In genomic region chr19:44796701-44797115, GRCh38 we compare ENCODE assay signal across 10 cellular contexts. TPM values are rescaled to one million over a fixed set of nuclear protein-coding genes. Genes with fewer than 3 reads are reported as not detected.
DNase-seq lines count a peak whose midpoint lies in the region; ATAC-seq and TF ChIP-seq lines count a peak whose summit lies in the region.
"Had no signal": no experiment of that assay in that cellular context is flagged by ENCODE, and none has a peak within 500 bp of the region (broad histone marks: within the 10 kb centered on the region; RNA-seq: fewer than 3 reads in every experiment).

No MANE protein-coding gene starts in this region.

- H3K9me3 ChIP-seq in endodermal cell (ENCODE audit: control insufficient read depth, low read length): no peaks in the 10 kb centered on the region
- no peaks in the 10 kb centered on the region for H3K9me3 ChIP-seq in neuron (ENCODE audit: low read length)
- H3K9me3 ChIP-seq: sigmoid colon had no signal

- DNase-seq in GM12865 (ENCODE audit: low read depth) (peak; percentile 49), NCI-H69 (lab: John Stamatoyannopoulos, UW) (peak; percentile 86), endodermal cell (peak; percentile 85), NOMO-1 treated with dmso at 0.1 percent for 144 hours (lab: John Stamatoyannopoulos, UW; ENCODE audit: unreplicated experiment) (no peak), SKM-1 (lab: John Stamatoyannopoulos, UW; ENCODE audit: unreplicated experiment) (no peak)
- DNase-seq: activated B cell treated with CpG ODN at 0.5 μM for 24 hours, sigmoid colon had no signal

- H3K36me3 ChIP-seq in endodermal cell (ENCODE audit: control insufficient read depth, insufficient read depth, low read length) (no peaks in the 10 kb centered on the region), neuron (ENCODE audit: insufficient read depth, low read length) (no peaks in the 10 kb centered on the region)
- H3K36me3 ChIP-seq: sigmoid colon had no signal

- H3K9me3 Mint-ChIP-seq in endodermal cell: peaks cover 1% of the 10 kb centered on the region
- H3K9me3 Mint-ChIP-seq: activated B cell treated with CpG ODN at 0.5 μM for 24 hours had no signal

- peaks cover 25% of the 10 kb centered on the region for H3K4me1 Mint-ChIP-seq in endodermal cell

- H3K36me3 Mint-ChIP-seq in endodermal cell (ENCODE audit: low read depth): peaks cover 18% of the 10 kb centered on the region

- no peak overlapping the region for H3K9ac ChIP-seq in endodermal cell (ENCODE audit: extremely low read depth, low read length, poor library complexity, severe bottlenecking)

- H3K27ac ChIP-seq in endodermal cell (ENCODE audit: low read depth, low read length): peak overlapping the region; percentile 9

- peak overlapping the region; percentile 32 for H2AFZ ChIP-seq in neuron (ENCODE audit: low read depth, low read length)

- ATAC-seq in GM21786 (IDR thresholded peaks at IDR 0.05; ENCODE audit: unreplicated experiment): no peak
- no peak for ATAC-seq in GM21360 (IDR thresholded peaks at IDR 0.05; ENCODE audit: unreplicated experiment)

- TF ChIP-seq CTCF in GM12865 (IDR thresholded peaks at IDR 0.05; ENCODE audit: insufficient read depth, low read depth, low read length, missing control alignments) (no peak), endodermal cell (conservative IDR thresholded peaks at IDR 0.05) (no peak)

- no peaks in the 10 kb centered on the region for H3K27me3 Mint-ChIP-seq in endodermal cell (ENCODE audit: insufficient read depth)

- H3K4me3 Mint-ChIP-seq in endodermal cell: peak overlapping the region; percentile 32
- H3K4me3 Mint-ChIP-seq: activated B cell treated with CpG ODN at 0.5 μM for 24 hours had no signal

- H3K4me3 ChIP-seq in GM12865 (ENCODE audit: low read depth, low read length) (no peak overlapping the region), endodermal cell (ENCODE audit: low read length) (no peak overlapping the region), neuron (ENCODE audit: low read length) (no peak overlapping the region)
- H3K4me3 ChIP-seq: sigmoid colon had no signal

- WGBS in endodermal cell (ENCODE audit: insufficient coverage in 1 of 2, insufficient read length in 1 of 2), 2 experiments: 36 to 38% methylated on average over 8 to 12 of the region's 12 CpGs

- H3K27me3 ChIP-seq in endodermal cell (ENCODE audit: control insufficient read depth, insufficient read depth, low read length, poor library complexity, severe bottlenecking) (no peaks in the 10 kb centered on the region), neuron (ENCODE audit: insufficient read depth, low read length) (peaks cover 8% of the 10 kb centered on the region)
- H3K27me3 ChIP-seq: sigmoid colon had no signal

- no peaks in the 10 kb centered on the region for H3K4me1 ChIP-seq in endodermal cell (ENCODE audit: control insufficient read depth, insufficient read depth, low read length)
- H3K4me1 ChIP-seq in neuron (ENCODE audit: insufficient read depth, low read length): peaks cover 8% of the 10 kb centered on the region
- H3K4me1 ChIP-seq: sigmoid colon had no signal

- H3K27ac Mint-ChIP-seq in endodermal cell: peak overlapping the region; percentile 93
- H3K27ac Mint-ChIP-seq: activated B cell treated with CpG ODN at 0.5 μM for 24 hours had no signal

RNA-seq across cellular contexts. Expression of gene BCAM, which starts 12.2 kb away (rescaled TPM):
- 10 to 100 TPM; 62.9 to 64.0 TPM for total RNA-seq in endodermal cell
- polyA plus RNA-seq in endodermal cell (2013, experiment 1 of 2): 30.6 TPM
- 22.0 TPM for polyA plus RNA-seq in endodermal cell (2013, experiment 2 of 2)
- total RNA-seq: activated B cell treated with CpG ODN at 0.5 μM for 24 hours had no signal

RNA-seq across cellular contexts. Expression of gene CBLC, which starts 19.0 kb away (rescaled TPM):
- total RNA-seq in endodermal cell: 10 to 100 TPM in 1 of 2 donors, 1 to 10 TPM in 1; 6.6 to 15.5 TPM
- 1.9 TPM for polyA plus RNA-seq in endodermal cell (2013, experiment 1 of 2)
- polyA plus RNA-seq in endodermal cell (2013, experiment 2 of 2): 0.83 TPM
- total RNA-seq: activated B cell treated with CpG ODN at 0.5 μM for 24 hours, sigmoid colon had no signal

RNA-seq across cellular contexts. Expression of gene BCL3, which starts 48.2 kb away (rescaled TPM):
- 1 to 10 TPM; 1.8 to 6.2 TPM for total RNA-seq in endodermal cell
- polyA plus RNA-seq in endodermal cell (2013, experiment 1 of 2): 2.0 TPM
- polyA plus RNA-seq in endodermal cell (2013, experiment 2 of 2): 3.0 TPM

RNA-seq across cellular contexts. Expression of gene NECTIN2, which starts 49.4 kb away (rescaled TPM):
- 100 to 1,000 TPM; 248 to 260 TPM for total RNA-seq in endodermal cell
- 120 TPM for polyA plus RNA-seq in endodermal cell (2013, experiment 1 of 2)
- polyA plus RNA-seq in endodermal cell (2013, experiment 2 of 2): 121 TPM

Comparison
In these comparisons a context has a peak if more than half of its experiments do, and no peak if none do; other contexts are left out.
1. DNase-seq: peak in GM12865 (single experiment), NCI-H69 (single experiment) and endodermal cell (single experiment); none in NOMO-1 treated with dmso at 0.1 percent for 144 hours (single experiment) and SKM-1 (single experiment).